2 cellular contexts compared by ENCODE assay signal in the genomic region with DNA sequence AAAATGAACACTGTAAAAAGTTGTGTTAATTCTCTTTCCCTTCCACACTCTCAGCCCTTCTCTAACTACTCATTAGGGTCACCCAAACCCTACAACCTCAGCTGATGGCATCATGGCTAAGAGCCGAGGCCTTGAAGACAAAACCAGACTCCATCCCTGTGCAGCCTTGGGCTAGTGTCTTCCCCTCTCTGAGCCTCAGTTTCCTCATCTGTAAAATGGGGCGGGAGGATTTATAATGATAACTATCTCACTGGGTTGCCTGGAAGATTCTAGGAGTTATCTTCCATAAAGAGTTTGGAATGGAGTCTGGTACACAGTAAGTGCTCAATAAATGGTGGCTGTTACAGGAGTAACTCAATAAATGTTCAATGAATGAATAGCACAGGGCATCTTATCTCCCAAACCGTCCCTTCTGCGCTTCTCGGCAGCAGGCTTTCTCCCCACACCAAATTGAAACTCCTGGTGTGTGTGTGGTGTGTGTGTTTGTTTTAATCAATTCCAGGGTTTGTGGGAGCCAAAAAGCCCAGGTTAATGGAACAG.
TF ChIP-seq lines count a peak whose summit lies in the region.

No MANE protein-coding gene starts in this region.

TF ChIP-seq in HepG2, 621 proteins besides CTCF, POLR2A, EP300 and RAD21:
- TF ChIP-seq, protein P1, sequence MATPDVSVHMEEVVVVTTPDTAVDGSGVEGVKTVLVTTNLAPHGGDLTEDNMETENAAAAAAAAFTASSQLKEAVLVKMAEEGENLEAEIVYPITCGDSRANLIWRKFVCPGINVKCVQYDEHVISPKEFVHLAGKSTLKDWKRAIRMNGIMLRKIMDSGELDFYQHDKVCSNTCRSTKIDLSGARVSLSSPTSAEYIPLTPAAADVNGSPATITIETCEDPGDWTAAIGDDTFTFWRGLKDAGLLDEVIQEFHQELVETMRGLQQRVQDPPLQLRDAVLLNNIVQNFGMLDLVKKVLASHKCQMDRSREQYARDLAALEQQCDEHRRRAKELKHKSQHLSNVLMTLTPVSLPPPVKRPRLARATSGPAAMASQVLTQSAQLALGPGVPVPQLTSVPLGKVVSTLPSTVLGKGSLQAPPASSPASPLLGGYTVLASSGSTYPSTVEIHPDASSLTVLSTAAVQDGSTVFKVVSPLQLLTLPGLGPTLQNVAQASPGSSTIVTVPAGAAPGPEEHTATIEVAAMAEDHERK (CRISPR knock-in tag; IDR thresholded peaks at IDR 0.05; ENCODE audit: low read depth): no peak
- TF ChIP-seq IRX3 (CRISPR knock-in tag; IDR thresholded peaks at IDR 0.05; ENCODE audit: borderline replicate concordance, low read depth): no peak
- peak; percentile 28; the same call in 1 of the 2 replicates for TF ChIP-seq ZNF629 (CRISPR knock-in tag; conservative IDR thresholded peaks at IDR 0.05)

TF ChIP-seq in HEK293T, 16 proteins besides CTCF, POLR2A, EP300 and RAD21 (continued from another document):
- TF ChIP-seq PKNOX1 (IDR thresholded peaks at IDR 0.05) (no peak), L3MBTL2 (conservative IDR thresholded peaks at IDR 0.05) (no peak), HDGF (IDR thresholded peaks at IDR 0.05; ENCODE audit: borderline replicate concordance) (no peak), LEF1 (IDR thresholded peaks at IDR 0.05; ENCODE audit: borderline replicate concordance) (no peak), FOXA1 (IDR thresholded peaks at IDR 0.05) (no peak), CTBP1 (IDR thresholded peaks at IDR 0.05; ENCODE audit: borderline replicate concordance) (no peak), ARNT (IDR thresholded peaks at IDR 0.05) (no peak), ELF4 (IDR thresholded peaks at IDR 0.05) (no peak)
TF ChIP-seq in HEK293T: peak in this region for 0.
